17 cellular contexts compared by ENCODE assay signal in the genomic region with DNA sequence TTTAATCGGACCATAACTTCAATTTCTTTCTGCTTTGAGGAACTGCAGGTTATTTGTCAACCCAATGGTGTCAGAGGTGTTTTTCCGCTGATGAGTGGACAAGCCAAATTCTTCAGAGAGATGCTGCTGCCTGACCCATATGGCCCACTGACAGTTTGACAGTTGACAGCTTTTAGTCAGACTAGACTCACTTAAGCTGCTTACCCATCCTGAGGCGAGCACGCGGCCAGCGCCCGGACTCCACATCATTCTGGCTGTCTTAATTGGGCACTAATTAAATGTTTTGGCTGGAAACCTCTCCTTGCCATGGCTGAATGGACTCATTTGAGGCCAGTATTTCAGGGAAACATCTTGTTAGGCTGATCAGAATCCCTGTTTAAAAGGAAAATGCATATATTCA.
"Had no signal": no experiment of that assay in that cellular context is flagged by ENCODE, and none has a peak within 500 bp of the region (broad histone marks: within the 10 kb centered on the region; RNA-seq: fewer than 3 reads in every experiment).

No MANE protein-coding gene starts in this region.

- H3K9me3 Mint-ChIP-seq: natural killer cell; stimulated activated memory B cell treated with anti-CD40 and anti-IgM and Interleukin-4, amounts not matched to agents 10 μg/mL and 1 μg/mL and 100 μg/mL, for 72 hours; type B pancreatic cell had no signal

- H3K4me3 Mint-ChIP-seq: natural killer cell; stimulated activated memory B cell treated with anti-CD40 and anti-IgM and Interleukin-4, amounts not matched to agents 10 μg/mL and 1 μg/mL and 100 μg/mL, for 72 hours; type B pancreatic cell had no signal

- ATAC-seq: foreskin keratinocyte; left ventricle myocardium superior; lower lobe of right lung; natural killer cell; right cardiac atrium; stimulated activated memory B cell treated with anti-CD40 and anti-IgM and Interleukin-4, amounts not matched to agents 10 μg/mL and 1 μg/mL and 100 μg/mL, for 72 hours; stimulated activated naive CD8-positive, alpha-beta T cell treated with anti-CD3 and anti-CD28 coated beads, Interleukin-15, Interleukin-2, amounts not matched to agents 100 U/mL and 50 U/mL, for 24 hours had no signal

- H3K27ac Mint-ChIP-seq: natural killer cell; stimulated activated memory B cell treated with anti-CD40 and anti-IgM and Interleukin-4, amounts not matched to agents 10 μg/mL and 1 μg/mL and 100 μg/mL, for 72 hours; type B pancreatic cell had no signal

- H3K36me3 Mint-ChIP-seq: natural killer cell; stimulated activated memory B cell treated with anti-CD40 and anti-IgM and Interleukin-4, amounts not matched to agents 10 μg/mL and 1 μg/mL and 100 μg/mL, for 72 hours; type B pancreatic cell had no signal

- DNase-seq: dermis blood vessel endothelial cell; effector memory CD4-positive, alpha-beta T cell; foreskin keratinocyte; hypothalamus; left ventricle myocardium superior; lower lobe of right lung; natural killer cell; right cardiac atrium; sigmoid colon; stimulated activated CD4-positive, alpha-beta T cell treated with anti-CD3 and anti-CD28 coated beads, Interleukin-2, amount 100 ng/mL, for 24 hours; stimulated activated CD4-positive, alpha-beta T cell treated with anti-CD3 and anti-CD28 coated beads, Interleukin-4, amount 100 ng/mL, for 4 hours; stimulated activated naive CD8-positive, alpha-beta T cell treated with anti-CD3 and anti-CD28 coated beads, Interleukin-15, Interleukin-2, amounts not matched to agents 100 U/mL and 50 U/mL, for 24 hours; substantia nigra; testis; tibial artery had no signal

- H3K4me1 Mint-ChIP-seq: natural killer cell; stimulated activated memory B cell treated with anti-CD40 and anti-IgM and Interleukin-4, amounts not matched to agents 10 μg/mL and 1 μg/mL and 100 μg/mL, for 72 hours had no signal
